In the genomic region with DNA sequence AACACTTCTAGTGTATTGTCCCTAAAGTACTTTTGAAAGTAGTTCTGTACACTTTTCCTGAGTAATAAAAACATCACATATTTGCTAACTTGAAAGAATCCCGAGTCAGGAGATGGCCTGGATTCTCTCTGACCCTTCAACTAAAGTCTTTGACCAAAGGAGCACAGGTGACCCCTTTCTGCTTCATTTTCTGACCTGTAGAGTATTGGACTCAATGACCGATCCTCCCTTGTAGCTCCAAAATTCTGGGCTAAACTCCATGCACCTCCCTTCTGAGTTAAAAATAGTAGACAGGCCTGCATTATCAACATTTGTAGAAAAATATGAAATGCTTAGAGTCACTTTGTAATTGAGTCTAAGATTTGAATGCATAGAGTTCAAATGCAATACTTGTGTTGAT, we compare ENCODE assay signal across 21 cellular contexts. TPM values are rescaled to one million over a fixed set of nuclear protein-coding genes. Genes with fewer than 3 reads are reported as not detected.
DNase-seq lines count a peak whose midpoint lies in the region; ATAC-seq and TF ChIP-seq lines count a peak whose summit lies in the region.
"Had no signal": no experiment of that assay in that cellular context is flagged by ENCODE, and none has a peak within 500 bp of the region (broad histone marks: within the 10 kb centered on the region; RNA-seq: fewer than 3 reads in every experiment).

No MANE protein-coding gene starts in this region.

- no peaks in the 10 kb centered on the region for H3K27me3 ChIP-seq in thyroid gland
- no peaks in the 10 kb centered on the region for H3K27me3 ChIP-seq in body of pancreas

- no peak for TF ChIP-seq POLR2A in thyroid gland (IDR thresholded peaks at IDR 0.05)
- TF ChIP-seq POLR2A in body of pancreas (IDR thresholded peaks at IDR 0.05), result no peak

- POLR2A ChIA-PET in activated B cell treated with CpG ODN at 0.5 μM for 24 hours (lab: Charles Lee), result no interaction called here

- CTCF ChIA-PET in activated B cell treated with CpG ODN at 0.5 μM for 24 hours (lab: Charles Lee), result interaction anchor here (1.1 kb wide), 1 partner anchor 24 kb away, joined by 3 read pairs; no protein-coding TSS in a partner anchor

- no peaks in the 10 kb centered on the region for H3K36me3 Mint-ChIP-seq in activated naive CD8-positive, alpha-beta T cell
- H3K36me3 Mint-ChIP-seq in activated naive CD8-positive, alpha-beta T cell treated with anti-CD3 and anti-CD28 coated beads for 36 hours, result peaks cover 8% of the 10 kb centered on the region
- peaks cover 3% of the 10 kb centered on the region for H3K36me3 Mint-ChIP-seq in activated B cell treated with CpG ODN at 0.5 μM for 24 hours (ENCODE audit: low read depth)
- H3K36me3 Mint-ChIP-seq: CD4-positive, CD25-positive, alpha-beta regulatory T cell had no signal

- H3K9me3 ChIP-seq in thyroid gland, result no peaks in the 10 kb centered on the region
- H3K9me3 ChIP-seq in body of pancreas, result no peaks in the 10 kb centered on the region
- H3K9me3 ChIP-seq: HAP-1 had no signal

- peak overlapping the region; percentile 62 for H3K27ac Mint-ChIP-seq in activated naive CD8-positive, alpha-beta T cell
- no peak overlapping the region for H3K27ac Mint-ChIP-seq in activated naive CD8-positive, alpha-beta T cell treated with anti-CD3 and anti-CD28 coated beads for 36 hours
- H3K27ac Mint-ChIP-seq in activated B cell treated with CpG ODN at 0.5 μM for 24 hours, result peak overlapping the region; percentile 85
- H3K27ac Mint-ChIP-seq: activated CD8-positive, alpha-beta T cell treated with anti-CD3 and anti-CD28 coated beads, Interleukin-2, amount 10 ng/mL, durations not matched to agents 7 days and 5 days; T-helper 1 cell treated with Interleukin-12 subunit alpha and Interleukin-12 subunit beta and Interleukin-4 antibody, amounts not matched to agents 30 μg/mL and 1 μg/mL, for 36 hours had no signal

- H3K9me3 Mint-ChIP-seq in activated naive CD8-positive, alpha-beta T cell (ENCODE audit: low read depth), result no peaks in the 10 kb centered on the region
- no peaks in the 10 kb centered on the region for H3K9me3 Mint-ChIP-seq in activated naive CD8-positive, alpha-beta T cell treated with anti-CD3 and anti-CD28 coated beads for 36 hours
- H3K9me3 Mint-ChIP-seq in activated B cell treated with CpG ODN at 0.5 μM for 24 hours, result no peaks in the 10 kb centered on the region
- H3K9me3 Mint-ChIP-seq: CD4-positive, CD25-positive, alpha-beta regulatory T cell; T-helper 1 cell treated with Interleukin-12 subunit alpha and Interleukin-12 subunit beta and Interleukin-4 antibody, amounts not matched to agents 30 μg/mL and 1 μg/mL, for 36 hours had no signal

- TF ChIP-seq CTCF in activated B cell treated with CpG ODN at 0.5 μM for 24 hours (IDR thresholded peaks at IDR 0.05), result no peak
- TF ChIP-seq CTCF in thyroid gland (IDR thresholded peaks at IDR 0.05), result no peak
- TF ChIP-seq CTCF in body of pancreas (IDR thresholded peaks at IDR 0.05), result no peak

- H3K4me1 Mint-ChIP-seq in activated naive CD8-positive, alpha-beta T cell (ENCODE audit: low read depth), result peaks cover 47% of the 10 kb centered on the region
- peaks cover 33% of the 10 kb centered on the region for H3K4me1 Mint-ChIP-seq in activated naive CD8-positive, alpha-beta T cell treated with anti-CD3 and anti-CD28 coated beads for 36 hours
- peaks cover 66% of the 10 kb centered on the region for H3K4me1 Mint-ChIP-seq in activated B cell treated with CpG ODN at 0.5 μM for 24 hours

- no peak overlapping the region for H3K4me3 ChIP-seq in thyroid gland (replicated peaks in 1 of 3)
- no peak overlapping the region for H3K4me3 ChIP-seq in body of pancreas
- H3K4me3 ChIP-seq: HAP-1, skin epidermis had no signal

- ATAC-seq in activated B cell treated with CpG ODN at 0.5 μM for 24 hours (ENCODE audit: low read depth) (no peak), body of pancreas (no peak)
- ATAC-seq: activated CD8-positive, alpha-beta T cell treated with anti-CD3 and anti-CD28 coated beads, Interleukin-2, amount 10 ng/mL, durations not matched to agents 7 days and 5 days had no signal

- H3K4me1 ChIP-seq in thyroid gland (peaks cover 27 to 28% of the 10 kb centered on the region in 2 donors), body of pancreas (peaks cover 5% of the 10 kb centered on the region)

- WGBS in thyroid gland, 2 donors, result 44 to 47% methylated on average over 2 of the region's 2 CpGs
- 59 to 64% methylated on average over 2 of the region's 2 CpGs for WGBS in body of pancreas, 2 donors

- H3K4me3 Mint-ChIP-seq in activated naive CD8-positive, alpha-beta T cell, result no peak overlapping the region
- no peak overlapping the region for H3K4me3 Mint-ChIP-seq in activated naive CD8-positive, alpha-beta T cell treated with anti-CD3 and anti-CD28 coated beads for 36 hours
- peak overlapping the region; percentile 12 for H3K4me3 Mint-ChIP-seq in activated B cell treated with CpG ODN at 0.5 μM for 24 hours
- H3K4me3 Mint-ChIP-seq: activated CD8-positive, alpha-beta T cell treated with anti-CD3 and anti-CD28 coated beads, Interleukin-2, amount 10 ng/mL, durations not matched to agents 7 days and 5 days; T-helper 1 cell treated with Interleukin-12 subunit alpha and Interleukin-12 subunit beta and Interleukin-4 antibody, amounts not matched to agents 30 μg/mL and 1 μg/mL, for 36 hours had no signal

- H3K27me3 Mint-ChIP-seq in activated naive CD8-positive, alpha-beta T cell, result no peaks in the 10 kb centered on the region
- H3K27me3 Mint-ChIP-seq in activated naive CD8-positive, alpha-beta T cell treated with anti-CD3 and anti-CD28 coated beads for 36 hours, result no peaks in the 10 kb centered on the region
- H3K27me3 Mint-ChIP-seq in activated B cell treated with CpG ODN at 0.5 μM for 24 hours, result no peaks in the 10 kb centered on the region
- H3K27me3 Mint-ChIP-seq: CD4-positive, CD25-positive, alpha-beta regulatory T cell had no signal

- H3K36me3 ChIP-seq in thyroid gland (no peaks in the 10 kb centered on the region), body of pancreas (replicated peaks in 1 of 2; ENCODE audit: insufficient read depth in 1 of 2, low read depth in 2 of 2) (no peaks in the 10 kb centered on the region)
- H3K36me3 ChIP-seq: HAP-1 had no signal

- no peak for DNase-seq in activated naive CD8-positive, alpha-beta T cell treated with anti-CD3 and anti-CD28 coated beads for 36 hours
- DNase-seq in activated B cell treated with CpG ODN at 0.5 μM for 24 hours (no peak), medulla oblongata (ENCODE audit: extremely low spot score) (peak; percentile 11), thyroid gland (no peak), NCI-H526 treated with DMSO at 0.1 percent for 48 hours (lab: John Stamatoyannopoulos, UW) (no peak), cerebellar cortex (ENCODE audit: low spot score) (no peak), body of pancreas (no peak)
- DNase-seq: 8988T; activated CD8-positive, alpha-beta T cell treated with anti-CD3 and anti-CD28 coated beads, Interleukin-2, amount 10 ng/mL, durations not matched to agents 7 days and 5 days; activated gamma-delta T cell; CD4-positive, CD25-positive, alpha-beta regulatory T cell; head of caudate nucleus; mesenchymal stem cell; NCI-H146; NCI-H446 treated with DMSO at 0.1 percent for 48 hours; stimulated activated CD8-positive, alpha-beta memory T cell treated with anti-CD3 and anti-CD28 coated beads, Interleukin-4, amount 100 ng/mL, for 48 hours had no signal

- peak overlapping the region; percentile 25 to 72 (median 33) for H3K27ac ChIP-seq in thyroid gland
- no peak overlapping the region for H3K27ac ChIP-seq in body of pancreas
- H3K27ac ChIP-seq: RWPE1, skin epidermis had no signal

- intact Hi-C loops in activated B cell treated with CpG ODN at 0.5 μM for 24 hours (cut with micrococcal nuclease) (no loop called here), thyroid gland (cut with DNase I) (no loop called here), body of pancreas (cut with DNase I) (no loop called here)

RNA-seq across cellular contexts. Expression of gene TAPT1, which starts 4.0 kb away (rescaled TPM):
- total RNA-seq in activated naive CD8-positive, alpha-beta T cell treated with anti-CD3 and anti-CD28 coated beads for 36 hours, result 10 to 100 TPM; 28.5 to 31.3 TPM
- total RNA-seq in activated B cell treated with CpG ODN at 0.5 μM for 24 hours (30.0 and 35.0 TPM in 2 replicates), thyroid gland (10 to 100 TPM; 42.1 to 69.0 (median 53.5) TPM), body of pancreas (10 to 100 TPM; 26.4 to 30.9 TPM)

Comparison
In these comparisons a context has a peak if more than half of its experiments do, and no peak if none do; other contexts are left out.
1. H3K27ac ChIP-seq: peak in thyroid gland (3 of 3); none in body of pancreas (0 of 4).